27 cellular contexts compared by ENCODE assay signal in genomic region chr19:37683520-37683919, GRCh38.
"Had no signal": no experiment of that assay in that cellular context is flagged by ENCODE, and none has a peak within 500 bp of the region (broad histone marks: within the 10 kb centered on the region; RNA-seq: fewer than 3 reads in every experiment).

No MANE protein-coding gene starts in this region.

- H3K9me3 ChIP-seq: testis, thyroid gland had no signal

- DNase-seq: stimulated activated CD4-positive, alpha-beta T cell treated with anti-CD3 and anti-CD28 coated beads, Interleukin-2, amount 100 ng/mL, for 48 hours; stimulated activated CD4-positive, alpha-beta T cell treated with anti-CD3 and anti-CD28 coated beads, Interleukin-4, amount 100 ng/mL, for 1 hour; stimulated activated CD4-positive, alpha-beta T cell treated with anti-CD3 and anti-CD28 coated beads, Interleukin-4, amount 100 ng/mL, for 24 hours; stimulated activated CD4-positive, alpha-beta T cell treated with anti-CD3 and anti-CD28 coated beads, Interleukin-4, amount 100 ng/mL, for 4 hours; stimulated activated CD8-positive, alpha-beta memory T cell treated with anti-CD3 and anti-CD28 coated beads, Interleukin-4, amount 100 ng/mL, for 48 hours; stimulated activated naive B cell treated with anti-CD40 and anti-IgM and Interleukin-4, amounts not matched to agents 10 μg/mL and 1 μg/mL and 100 μg/mL, for 72 hours; stimulated activated naive CD4-positive, alpha-beta T cell; stimulated activated naive CD4-positive, alpha-beta T cell treated with Interleukin-2 at 50 U/mL for 16 hours; stimulated activated naive CD8-positive, alpha-beta T cell treated with anti-CD3 and anti-CD28 coated beads, Interleukin-15, amount 100 ng/mL, for 72 hours; stimulated activated naive CD8-positive, alpha-beta T cell treated with anti-CD3 and anti-CD28 coated beads, Interleukin-15, Interleukin-2, amounts not matched to agents 100 U/mL and 50 U/mL, for 24 hours; stomach; substantia nigra; testis; thyroid gland; tibial artery; transverse colon; trophoblast cell; upper lobe of left lung; upper lobe of right lung; uterus had no signal

- H3K27ac ChIP-seq: stomach, suprapubic skin, testis, thoracic aorta, thyroid gland, tibial artery, tibial nerve, transverse colon, upper lobe of left lung, upper lobe of right lung, uterus, vagina had no signal

- FAIRE-seq: urothelium cell line had no signal

- H3K4me1 ChIP-seq: stomach, suprapubic skin, testis, thyroid gland, tibial artery, tibial nerve, transverse colon, upper lobe of left lung, upper lobe of right lung, uterus, vagina had no signal

- H3K4me3 ChIP-seq: stomach, suprapubic skin, testis, thoracic aorta, thyroid gland, tibial artery, tibial nerve, transverse colon, upper lobe of left lung, upper lobe of right lung, uterus, vagina had no signal

- H3K36me3 ChIP-seq: thoracic aorta, thyroid gland, transverse colon, upper lobe of right lung, uterus had no signal

- ATAC-seq: stimulated activated effector memory CD8-positive, alpha-beta T cell treated with anti-CD3 and anti-CD28 coated beads, Interleukin-12 subunit alpha, Interleukin-12 subunit beta, amount 100 ng/mL, for 72 hours; stimulated activated memory B cell treated with anti-CD40 and anti-IgM and Interleukin-4, amounts not matched to agents 10 μg/mL and 1 μg/mL and 100 μg/mL, for 72 hours; stimulated activated naive B cell treated with anti-CD40 and anti-IgM and Interleukin-4, amounts not matched to agents 10 μg/mL and 1 μg/mL and 100 μg/mL, for 72 hours; stimulated activated naive CD8-positive, alpha-beta T cell treated with anti-CD3 and anti-CD28 coated beads, Interleukin-15, amount 100 ng/mL, for 72 hours; stimulated activated naive CD8-positive, alpha-beta T cell treated with anti-CD3 and anti-CD28 coated beads, Interleukin-15, Interleukin-2, amounts not matched to agents 100 U/mL and 50 U/mL, for 24 hours; upper lobe of right lung had no signal

- H3K27me3 ChIP-seq: stomach, suprapubic skin, testis, thyroid gland, tibial artery, tibial nerve, transverse colon, upper lobe of left lung, upper lobe of right lung, uterus, vagina had no signal
